ENCODE assay signal across 8 cellular contexts in genomic region chr12:94261781-94262180, GRCh38.
DNase-seq lines count a peak whose midpoint lies in the region; ATAC-seq and TF ChIP-seq lines count a peak whose summit lies in the region.

No MANE protein-coding gene starts in this region.

- H3K27me3 ChIP-seq in thyroid gland: no peaks in the 10 kb centered on the region

- H3K4me1 ChIP-seq in thyroid gland: peaks cover 31 to 36% of the 10 kb centered on the region in 2 donors

- no peak overlapping the region for H3K4me3 ChIP-seq in thyroid gland (replicated peaks in 1 of 3)

- H3K4me3 Mint-ChIP-seq in activated T-cell treated with anti-CD3 and anti-CD28 coated beads, Interleukin-2, amount 50 U/mL, for 24 hours: peak overlapping the region; percentile 84

- no peak for TF ChIP-seq POLR2A in thyroid gland (IDR thresholded peaks at IDR 0.05)

- H3K36me3 ChIP-seq in thyroid gland: no peaks in the 10 kb centered on the region

- ATAC-seq in GM21390 (IDR thresholded peaks at IDR 0.05; ENCODE audit: unreplicated experiment) (no peak), GM18511 (IDR thresholded peaks at IDR 0.05; ENCODE audit: unreplicated experiment) (no peak)

- peak overlapping the region; percentile 92 for H3K27ac ChIP-seq in angular gyrus (ENCODE audit: low read depth, low read length)
- H3K27ac ChIP-seq in thyroid gland: peak overlapping the region; percentile 60 to 99 (median 91)

- H3K36me3 Mint-ChIP-seq in activated T-cell treated with anti-CD3 and anti-CD28 coated beads, Interleukin-2, amount 50 U/mL, for 24 hours (ENCODE audit: low read depth): peaks cover 20% of the 10 kb centered on the region

- WGBS in thyroid gland, 2 donors: 50 to 63% methylated on average over 3 of the region's 3 CpGs

- H3K9me3 ChIP-seq in thyroid gland: no peaks in the 10 kb centered on the region

- intact Hi-C loops in thyroid gland (cut with DNase I): no loop called here

- H3K9me3 Mint-ChIP-seq in activated T-cell treated with anti-CD3 and anti-CD28 coated beads, Interleukin-2, amount 50 U/mL, for 24 hours: no peaks in the 10 kb centered on the region

- TF ChIP-seq CTCF in thyroid gland (IDR thresholded peaks at IDR 0.05): no peak

- DNase-seq in activated T-cell treated with anti-CD3 and anti-CD28 coated beads, Interleukin-2, amount 50 U/mL, for 24 hours: no peak
- no peak for DNase-seq in activated T-cell treated with anti-CD3 and anti-CD28 coated beads, Interleukin-2, amount 50 U/mL, for 1 hour
- DNase-seq in left kidney (ENCODE audit: low read depth, low spot score) (peak; percentile 28), thyroid gland (no peak)
- DNase-seq in stimulated activated CD4-positive, alpha-beta T cell treated with anti-CD3 and anti-CD28 coated beads, Interleukin-2, amount 100 ng/mL, for 48 hours: no peak

- peak overlapping the region; percentile 96 for H3K27ac Mint-ChIP-seq in activated T-cell treated with anti-CD3 and anti-CD28 coated beads, Interleukin-2, amount 50 U/mL, for 24 hours

- no peaks in the 10 kb centered on the region for H3K27me3 Mint-ChIP-seq in activated T-cell treated with anti-CD3 and anti-CD28 coated beads, Interleukin-2, amount 50 U/mL, for 24 hours

- H3K4me1 Mint-ChIP-seq in activated T-cell treated with anti-CD3 and anti-CD28 coated beads, Interleukin-2, amount 50 U/mL, for 24 hours (ENCODE audit: low read depth): peaks cover 40% of the 10 kb centered on the region
